ENCODE assay signal across 21 cellular contexts in the genomic region with DNA sequence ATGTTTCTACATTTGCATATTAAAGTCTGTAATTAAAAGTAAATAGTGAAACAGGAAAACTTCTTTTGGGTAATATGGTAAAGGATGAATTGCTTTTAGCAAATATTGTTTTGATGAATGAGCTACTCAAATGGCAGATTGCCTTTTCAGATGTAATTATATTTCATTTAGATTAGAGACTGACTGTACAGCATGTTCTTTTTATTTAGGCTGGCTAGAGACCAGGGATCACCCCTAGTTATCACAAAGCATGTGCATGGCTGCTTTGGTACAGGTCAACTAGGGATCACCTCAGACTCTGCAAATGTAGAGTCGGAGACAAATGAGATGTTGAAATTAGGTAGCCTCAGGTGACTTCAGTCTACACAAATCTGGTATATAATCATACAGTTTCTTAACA.
"Had no signal": no experiment of that assay in that cellular context is flagged by ENCODE, and none has a peak within 500 bp of the region (broad histone marks: within the 10 kb centered on the region; RNA-seq: fewer than 3 reads in every experiment).

No MANE protein-coding gene starts in this region.

- H3K9me3 ChIP-seq: colonic mucosa, neutrophil, pancreas, thoracic aorta had no signal

- H3K4me3 ChIP-seq: colonic mucosa, esophagus muscularis mucosa, gastroesophageal sphincter, mucosa of descending colon, pancreas, thoracic aorta, tibial nerve, upper lobe of left lung had no signal

- H3K27ac ChIP-seq: colonic mucosa, esophagus muscularis mucosa, foreskin keratinocyte, gastroesophageal sphincter, neutrophil, pancreas, thoracic aorta, tibial nerve had no signal

- H3K4me1 ChIP-seq: colonic mucosa, esophagus muscularis mucosa, foreskin keratinocyte, gastroesophageal sphincter, pancreas, tibial nerve had no signal

- DNase-seq: colonic mucosa; effector CD8-positive, alpha-beta T cell; endodermal cell; foreskin keratinocyte; hypothalamus; immature natural killer cell; islet precursor cell; kidney glomerular epithelial cell; mesenchymal stem cell; mucosa of descending colon; naive B cell; pancreas; stimulated activated CD4-positive, alpha-beta T cell treated with anti-CD3 and anti-CD28 coated beads, Interleukin-4, amount 100 ng/mL, for 4 hours; upper lobe of left lung had no signal

- ATAC-seq: foreskin keratinocyte; mucosa of descending colon; natural killer cell treated with Interleukin-12 subunit alpha and Interleukin-12 subunit beta and Interleukin-15 and Interleukin-18, amount 100 ng/mL, for 72 hours; pancreas; stimulated activated memory B cell treated with anti-CD40 and anti-IgM and Interleukin-4, amounts not matched to agents 10 μg/mL and 1 μg/mL and 100 μg/mL, for 72 hours had no signal

- H3K36me3 ChIP-seq: colonic mucosa, esophagus muscularis mucosa, gastroesophageal sphincter, neutrophil, pancreas, thoracic aorta, tibial nerve, upper lobe of left lung had no signal

- H3K27me3 ChIP-seq: colonic mucosa, esophagus muscularis mucosa, foreskin keratinocyte, gastroesophageal sphincter, neutrophil, pancreas, tibial nerve, upper lobe of left lung had no signal
